In genomic region chr15:29535952-29536351, GRCh38 we compare ENCODE assay signal across 22 cellular contexts.
DNase-seq lines count a peak whose midpoint lies in the region; ATAC-seq, FAIRE-seq and TF ChIP-seq lines count a peak whose summit lies in the region.
"Had no signal": no experiment of that assay in that cellular context is flagged by ENCODE, and none has a peak within 500 bp of the region (broad histone marks: within the 10 kb centered on the region; RNA-seq: fewer than 3 reads in every experiment).

No MANE protein-coding gene starts in this region.

- intact Hi-C loops in pancreas (cut with DNase I) = no loop called here

- no peak overlapping the region for H3K14ac ChIP-seq in H1 (ENCODE audit: insufficient read length)

- H3K4me1 Mint-ChIP-seq in WTC11 = peaks cover 45% of the 10 kb centered on the region
- H3K4me1 Mint-ChIP-seq in activated naive CD8-positive, alpha-beta T cell treated with anti-CD3 and anti-CD28 coated beads, Interleukin-2, amount 50 U/mL, for 24 hours = no peaks in the 10 kb centered on the region
- H3K4me1 Mint-ChIP-seq: CD14-positive monocyte; CD8-positive, alpha-beta memory T cell had no signal

- H2BK12ac ChIP-seq in H1 (ENCODE audit: low read depth, low read length) = no peak overlapping the region

- TF ChIP-seq POLR2A in H1 (IDR thresholded peaks at IDR 0.05; ENCODE audit: control extremely low read depth in 1 of 2, low read depth in 2 of 2, low read length in 2 of 2) = no peak

- H3K27ac Mint-ChIP-seq in WTC11 = peak overlapping the region; percentile 41; the same call in 1 of the 2 replicates
- no peak overlapping the region for H3K27ac Mint-ChIP-seq in activated naive CD8-positive, alpha-beta T cell treated with anti-CD3 and anti-CD28 coated beads, Interleukin-2, amount 50 U/mL, for 24 hours
- H3K27ac Mint-ChIP-seq: CD14-positive monocyte; CD4-positive, alpha-beta T cell; CD8-positive, alpha-beta memory T cell had no signal

- no peak overlapping the region for H3K23ac ChIP-seq in H1 (ENCODE audit: insufficient read length)

- in situ Hi-C loops in G401 (cut with HindIII; ENCODE audit: low sequenced_read_pairs) = no loop called here

- no peak overlapping the region for H3K4ac ChIP-seq in H1 (replicated peaks; ENCODE audit: insufficient read length, low read depth, low read length)

- no peak overlapping the region for H3K56ac ChIP-seq in H1 (replicated peaks; ENCODE audit: insufficient read length, low read depth, low read length)

- ATAC-seq in WTC11 = no peak
- ATAC-seq in pancreas = no peak
- no peak for ATAC-seq in activated naive CD8-positive, alpha-beta T cell treated with anti-CD3 and anti-CD28 coated beads, Interleukin-2, amount 50 U/mL, for 24 hours
- ATAC-seq: A549, HCT116 had no signal

- peaks cover 4 to 19% (median 8%) of the 10 kb centered on the region in 4 experiments; a peak in 6 of 7 replicates for H3K4me1 ChIP-seq in H1 (replicated peaks in 1 of 4; ENCODE audit: control insufficient read depth in 3 of 4, insufficient read depth in 4 of 4, low read length in 3 of 4)
- peaks cover 0 to 3% (median 0%) of the 10 kb centered on the region in 3 donors for H3K4me1 ChIP-seq in pancreas
- H3K4me1 ChIP-seq: BE2C had no signal

- H3K36me3 Mint-ChIP-seq in WTC11 = no peaks in the 10 kb centered on the region
- no peaks in the 10 kb centered on the region for H3K36me3 Mint-ChIP-seq in activated naive CD8-positive, alpha-beta T cell treated with anti-CD3 and anti-CD28 coated beads, Interleukin-2, amount 50 U/mL, for 24 hours (ENCODE audit: low read depth)
- H3K36me3 Mint-ChIP-seq: CD14-positive monocyte; CD8-positive, alpha-beta memory T cell had no signal

- H2BK15ac ChIP-seq in H1 (ENCODE audit: low read length) = no peak overlapping the region

- no peak overlapping the region for H3K4me3 Mint-ChIP-seq in WTC11
- no peak overlapping the region for H3K4me3 Mint-ChIP-seq in activated naive CD8-positive, alpha-beta T cell treated with anti-CD3 and anti-CD28 coated beads, Interleukin-2, amount 50 U/mL, for 24 hours
- H3K4me3 Mint-ChIP-seq: CD14-positive monocyte; CD4-positive, alpha-beta T cell; CD8-positive, alpha-beta memory T cell had no signal

- no peaks in the 10 kb centered on the region; the same call in 1 of the 2 replicates for H3K23me2 ChIP-seq in H1 (ENCODE audit: low read depth, low read length)

- no peak for DNase-seq in WTC11 (ENCODE audit: low spot score)
- DNase-seq in H1 (ENCODE audit: low read depth in 1 of 2, low spot score in 2 of 2) = no peak
- no peak for DNase-seq in pancreas
- no peak for DNase-seq in SW 1271 (lab: John Stamatoyannopoulos, UW)
- DNase-seq in G401 (ENCODE audit: low spot score) = no peak
- DNase-seq in activated naive CD8-positive, alpha-beta T cell treated with anti-CD3 and anti-CD28 coated beads, Interleukin-2, amount 50 U/mL, for 24 hours = no peak
- DNase-seq: 8988T; ACHN; AML-193; BE2C; CD4-positive, alpha-beta T cell; CD8-positive, alpha-beta memory T cell; DMS 273 treated with DMSO at 0.1 percent for 48 hours; GOT3; H7 had no signal

- WGBS in H1 (ENCODE audit: extremely low coverage in 1 of 2, insufficient coverage in 1 of 2, insufficient read length in 1 of 2, insufficient replicate concordance in 2 of 2, low coverage in 1 of 2, low lambda C conversion rate in 2 of 2, missing lambda C conversion rate in 1 of 2), 2 experiments = 88% methylated on average over 3 of the region's 3 CpGs; no CpG with 5 or more reads in 1 of the 2 experiments
- WGBS in pancreas, 2 donors = 66 to 80% methylated on average over 3 of the region's 3 CpGs

- CTCF ChIA-PET in WTC11 (lab: Charles Lee) = no interaction called here
- CTCF ChIA-PET in H1 (lab: Charles Lee; ENCODE audit: partially characterized antibody) = interaction anchor here (1.2 kb wide), 1 partner anchor 33 kb away, joined by 3 read pairs; no protein-coding TSS in a partner anchor

- H3K79me2 ChIP-seq in H1 (ENCODE audit: control insufficient read depth in 1 of 2, insufficient read depth in 2 of 2, low read length in 2 of 2) = peaks cover 0 to 11% of the 10 kb centered on the region in 2 experiments; a peak in 1 of 4 replicates

- POLR2A ChIA-PET in WTC11 (lab: Charles Lee) (no interaction called here), H1 (lab: Charles Lee; ENCODE audit: partially characterized antibody) (interaction anchor here (0.6 kb wide), 1 partner anchor 156 kb away, joined by 3 read pairs; no protein-coding TSS in a partner anchor)

- no peaks in the 10 kb centered on the region for H3K27me3 Mint-ChIP-seq in WTC11 (ENCODE audit: low read depth)
- H3K27me3 Mint-ChIP-seq in activated naive CD8-positive, alpha-beta T cell treated with anti-CD3 and anti-CD28 coated beads, Interleukin-2, amount 50 U/mL, for 24 hours = no peaks in the 10 kb centered on the region

- no peaks in the 10 kb centered on the region for H3K9me3 Mint-ChIP-seq in WTC11
- H3K9me3 Mint-ChIP-seq in activated naive CD8-positive, alpha-beta T cell treated with anti-CD3 and anti-CD28 coated beads, Interleukin-2, amount 50 U/mL, for 24 hours = no peaks in the 10 kb centered on the region
- H3K9me3 Mint-ChIP-seq: CD4-positive, alpha-beta T cell had no signal

- H3K36me3 ChIP-seq in H1 (ENCODE audit: control insufficient read depth in 2 of 4, insufficient read depth in 4 of 4, low read length in 3 of 4) (no peaks in the 10 kb centered on the region; a peak in 1 of 8 replicates), pancreas (no peaks in the 10 kb centered on the region)
- H3K36me3 ChIP-seq: BE2C; BLaER1 treated with 17β-estradiol and CSF1 and Interleukin-3, amounts not matched to agents 10 nM and 100 nM had no signal

- H4K20me1 ChIP-seq in H1 (replicated peaks in 1 of 2; ENCODE audit: control insufficient read depth in 1 of 2, insufficient read depth in 2 of 2, low read length in 2 of 2) = peaks cover 0 to 2% of the 10 kb centered on the region in 2 experiments
- H4K20me1 ChIP-seq: BLaER1 treated with 17β-estradiol and CSF1 and Interleukin-3, amounts not matched to agents 10 nM and 100 nM had no signal

- no peak for TF ChIP-seq RAD21 in H1 (IDR thresholded peaks at IDR 0.05 in 1 of 2, conservative IDR thresholded peaks at IDR 0.05 in 1 of 2; ENCODE audit: low read depth in 2 of 2, low read length in 2 of 2)

- H2BK120ac ChIP-seq in H1 (replicated peaks; ENCODE audit: low read depth, low read length) = no peak overlapping the region

- H2BK20ac ChIP-seq in H1 (ENCODE audit: low read length) = no peak overlapping the region

- FAIRE-seq in H1 (lab: Jason Lieb, UNC) (no peak), pancreas (lab: Jason Lieb, UNC) (no peak)
- FAIRE-seq: A549, D721Med, G401.6, GM12892 had no signal

- H2AFZ ChIP-seq in H1 (ENCODE audit: low read length) = no peak overlapping the region

- no peak overlapping the region; the same call in 1 of the 2 replicates for H2AK5ac ChIP-seq in H1 (ENCODE audit: low read depth, low read length)

- H3K27me3 ChIP-seq in H1 (replicated peaks in 1 of 4; ENCODE audit: control insufficient read depth in 3 of 4, extremely low read depth in 1 of 4, insufficient read depth in 3 of 4, low read length in 3 of 4) = no peaks in the 10 kb centered on the region
- no peaks in the 10 kb centered on the region for H3K27me3 ChIP-seq in pancreas
- H3K27me3 ChIP-seq: BE2C; BLaER1 treated with 17β-estradiol and CSF1 and Interleukin-3, amounts not matched to agents 10 nM and 100 nM had no signal

- H4K91ac ChIP-seq in H1 (replicated peaks; ENCODE audit: insufficient read length, low read length) = no peak overlapping the region

- no peak for TF ChIP-seq EP300 in H1 (IDR thresholded peaks at IDR 0.05; ENCODE audit: borderline replicate concordance in 1 of 2, low read depth in 2 of 2, low read length in 2 of 2)

- H4K8ac ChIP-seq in H1 (ENCODE audit: extremely low read depth, insufficient read depth, low read length) = no peak overlapping the region

- H3K9ac ChIP-seq in H1 (replicated peaks in 1 of 4; ENCODE audit: extremely low read depth in 1 of 4, low read depth in 3 of 4, low read length in 3 of 4) = no peak overlapping the region
- H3K9ac ChIP-seq: BLaER1 treated with 17β-estradiol and CSF1 and Interleukin-3, amounts not matched to agents 10 nM and 100 nM had no signal

- TF ChIP-seq CTCF in WTC11 (IDR thresholded peaks at IDR 0.05) (no peak), H1 (IDR thresholded peaks at IDR 0.05; ENCODE audit: control extremely low read depth in 1 of 3, insufficient read depth in 1 of 3, low read depth in 1 of 3, low read length in 3 of 3) (no peak), pancreas (IDR thresholded peaks at IDR 0.05) (no peak)

- no peak overlapping the region for H3K18ac ChIP-seq in H1 (ENCODE audit: extremely low read depth, low read length)

- H3K27ac ChIP-seq in H1 (ENCODE audit: low read depth, low read length) (no peak overlapping the region), pancreas (peak overlapping the region in 3 of 4 donors; percentile 2 to 24 (median 8))
- H3K27ac ChIP-seq: A549; BLaER1 treated with 17β-estradiol and CSF1 and Interleukin-3, amounts not matched to agents 10 nM and 100 nM had no signal

- no peak overlapping the region for H4K5ac ChIP-seq in H1 (ENCODE audit: insufficient read length, low read depth, low read length)

- H2BK5ac ChIP-seq in H1 (ENCODE audit: low read depth, low read length) = no peak overlapping the region

- H3K4me3 ChIP-seq in H1 (ENCODE audit: extremely low read depth in 1 of 4, insufficient read depth in 2 of 4, low read depth in 3 of 4, low read length in 4 of 4) = no peak overlapping the region
- no peak overlapping the region for H3K4me3 ChIP-seq in pancreas
- H3K4me3 ChIP-seq: A549; BLaER1 treated with 17β-estradiol and CSF1 and Interleukin-3, amounts not matched to agents 10 nM and 100 nM had no signal

- no peaks in the 10 kb centered on the region; the same call in 1 of the 2 replicates for H3K79me1 ChIP-seq in H1 (ENCODE audit: low read depth, low read length)

- no peaks in the 10 kb centered on the region for H3K9me3 ChIP-seq in H1 (ENCODE audit: insufficient read depth in 2 of 2, low read depth in 1 of 2, low read length in 1 of 2)
- no peaks in the 10 kb centered on the region for H3K9me3 ChIP-seq in pancreas
- H3K9me3 ChIP-seq: A549; BE2C; BLaER1 treated with 17β-estradiol and CSF1 and Interleukin-3, amounts not matched to agents 10 nM and 100 nM had no signal

- no peak overlapping the region for H3K4me2 ChIP-seq in H1 (ENCODE audit: insufficient read depth in 1 of 2, low read depth in 2 of 2, low read length in 2 of 2)
- H3K4me2 ChIP-seq: A549; BLaER1 treated with 17β-estradiol and CSF1 and Interleukin-3, amounts not matched to agents 10 nM and 100 nM had no signal

TF ChIP-seq in H1, 55 proteins besides CTCF, POLR2A, EP300 and RAD21:
- TF ChIP-seq CBX8 (IDR thresholded peaks at IDR 0.05; ENCODE audit: borderline replicate concordance, low read depth, low read length) (no peak), USF2 (IDR thresholded peaks at IDR 0.05; ENCODE audit: low read length) (0 out of 2 replicates have a peak, but pooled peaks have one; percentile 8)
TF ChIP-seq in H1: peak in this region for 1.

Comparison
In these comparisons a context has a peak if more than half of its experiments do, and no peak if none do; other contexts are left out.
1. Of the 9 proteins assayed by ChIP-seq in both WTC11 and H1: peak only in WTC11: none; only in H1: none; in both: USF2; in neither: 8.